ENCODE assay signal across 8 cellular contexts in genomic region chr11:75428301-75428724, GRCh38. TPM values are rescaled to one million over a fixed set of nuclear protein-coding genes. Genes with fewer than 3 reads are reported as not detected.
DNase-seq lines count a peak whose midpoint lies in the region; ATAC-seq and TF ChIP-seq lines count a peak whose summit lies in the region.

No MANE protein-coding gene starts in this region.

- peak in 1 of 2 donors; percentile 41 for TF ChIP-seq POLR2A in adrenal gland (IDR thresholded peaks at IDR 0.05)
- peak in 1 of 2 donors; percentile 57 for TF ChIP-seq POLR2A in heart left ventricle (IDR thresholded peaks at IDR 0.05)

- H3K4me3 Mint-ChIP-seq in CD4-positive, alpha-beta memory T cell, result peak overlapping the region in 7 of 8 donors; percentile 10 to 82 (median 65)

- no peak overlapping the region for H3K27ac ChIP-seq in CD4-positive, alpha-beta memory T cell (ENCODE audit: low read depth, low read length)
- peak overlapping the region in 1 of 5 donors; percentile 0 for H3K27ac ChIP-seq in adrenal gland
- peak overlapping the region in 3 of 12 donors; percentile 27 to 30 (median 28) for H3K27ac ChIP-seq in heart left ventricle

- H3K27me3 ChIP-seq in CD4-positive, alpha-beta memory T cell (ENCODE audit: insufficient read depth, low read length), result peaks cover 6% of the 10 kb centered on the region
- H3K27me3 ChIP-seq in adrenal gland (peaks cover 5% of the 10 kb centered on the region), heart left ventricle (peaks cover 0 to 39% (median 14%) of the 10 kb centered on the region in 9 donors)

- intact Hi-C loops in CD4-positive, alpha-beta memory T cell (cut with micrococcal nuclease), result no loop called here
- intact Hi-C loops in adrenal gland (cut with DNase I), result no loop called here
- intact Hi-C loops in heart left ventricle (cut with DNase I), result no loop called here

- ATAC-seq in HG02610 (IDR thresholded peaks at IDR 0.05; ENCODE audit: unreplicated experiment) (peak; percentile 62), SK-N-SH treated with all-trans-retinoic acid at 6 μM for 48 hours (peak; percentile 97), heart left ventricle (peak; percentile 81 to 95 (median 91))

- peaks cover 0 to 5% (median 0%) of the 10 kb centered on the region in 8 donors for H3K9me3 Mint-ChIP-seq in CD4-positive, alpha-beta memory T cell

- POLR2A ChIA-PET in CD4-positive, alpha-beta memory T cell (lab: Charles Lee; ENCODE audit: partially characterized antibody), result interaction anchor here (0.9 to 4.2 kb wide), 4 partner anchors 15 to 97 kb away, joined by 3 to 39 read pairs (median 3); partner anchors contain the start of genes GDPD5 and RPS3

- CTCF ChIA-PET in CD4-positive, alpha-beta memory T cell (lab: Charles Lee; ENCODE audit: partially characterized antibody), result interaction anchor here (0.6 to 7.7 kb wide), 6 partner anchors 12 to 149 kb away, joined by 3 to 29 read pairs (median 3); no protein-coding TSS in a partner anchor

- H3K27ac Mint-ChIP-seq in CD4-positive, alpha-beta memory T cell, result peak overlapping the region; percentile 57 to 90 (median 68)

- H3K4me1 ChIP-seq in CD4-positive, alpha-beta memory T cell (ENCODE audit: insufficient read depth, low read length), result peaks cover 25% of the 10 kb centered on the region
- H3K4me1 ChIP-seq in adrenal gland (replicated peaks in 1 of 2) (peaks cover 0 to 4% of the 10 kb centered on the region in 2 donors), heart left ventricle (peaks cover 0 to 39% (median 16%) of the 10 kb centered on the region in 12 donors)

- peaks cover under 1 to 7% of the 10 kb centered on the region in 2 donors for H3K36me3 Mint-ChIP-seq in CD4-positive, alpha-beta memory T cell

- WGBS in adrenal gland, 4 donors, result 24 to 46% (median 34%) methylated on average over 20 to 30 of the region's 30 CpGs
- 12 to 59% (median 26%) methylated on average over 25 to 30 of the region's 30 CpGs for whole genome bisulfite sequencing in heart left ventricle, 4 donors

- TF ChIP-seq CTCF in adrenal gland (IDR thresholded peaks at IDR 0.05), result no peak
- TF ChIP-seq CTCF in heart left ventricle (IDR thresholded peaks at IDR 0.05), result no peak
- no peak for TF ChIP-seq CTCF in retinal pigment epithelial cell (conservative IDR thresholded peaks at IDR 0.05; ENCODE audit: low read depth, low read length)

- peak; percentile 46 to 82 (median 55) for DNase-seq in CD4-positive, alpha-beta memory T cell
- DNase-seq in adrenal gland, result peak; percentile 85 to 98 (median 87)
- peak; percentile 89 to 95 (median 93) for DNase-seq in heart left ventricle
- DNase-seq in retinal pigment epithelial cell (ENCODE audit: low read depth), result peak; percentile 78
- DNase-seq in NCI-H1105 treated with DMSO at 0.1 percent for 48 hours (lab: John Stamatoyannopoulos, UW), result no peak
- no peak for DNase-seq in NCI-H1092 treated with DMSO at 0.1 percent for 48 hours (lab: John Stamatoyannopoulos, UW)

- no peaks in the 10 kb centered on the region for H3K9me3 ChIP-seq in CD4-positive, alpha-beta memory T cell (ENCODE audit: control insufficient read depth in 1 of 2, low read length in 2 of 2)
- no peaks in the 10 kb centered on the region for H3K9me3 ChIP-seq in adrenal gland (replicated peaks in 1 of 3)
- peaks cover 0 to 9% (median 4%) of the 10 kb centered on the region in 12 donors for H3K9me3 ChIP-seq in heart left ventricle

- H3K27me3 Mint-ChIP-seq in CD4-positive, alpha-beta memory T cell, result peaks cover 7 to 24% of the 10 kb centered on the region in 2 donors

- H3K4me1 Mint-ChIP-seq in CD4-positive, alpha-beta memory T cell, result peaks cover 14 to 42% (median 22%) of the 10 kb centered on the region in 4 donors

- peak overlapping the region in 1 of 2 donors; percentile 16 for H3K4me3 ChIP-seq in CD4-positive, alpha-beta memory T cell (ENCODE audit: low read length in 2 of 2)
- H3K4me3 ChIP-seq in adrenal gland, result peak overlapping the region in 1 of 4 donors; percentile 2
- H3K4me3 ChIP-seq in heart left ventricle, result peak overlapping the region in 11 of 12 donors; percentile 16 to 66 (median 51)
- peak overlapping the region; percentile 46 for H3K4me3 ChIP-seq in retinal pigment epithelial cell (ENCODE audit: low read length)

- no peaks in the 10 kb centered on the region for H3K36me3 ChIP-seq in CD4-positive, alpha-beta memory T cell (ENCODE audit: insufficient read depth, low read length)
- H3K36me3 ChIP-seq in adrenal gland (replicated peaks in 1 of 2) (no peaks in the 10 kb centered on the region), heart left ventricle (peaks cover 0 to 7% (median under 1%) of the 10 kb centered on the region in 9 donors)

TF ChIP-seq in SK-N-SH treated with all-trans-retinoic acid at 6 μM for 48 hours, 23 proteins besides CTCF, POLR2A, EP300 and RAD21 (continues in another document):
- TF ChIP-seq GLIS3 (CRISPR knock-in tag; IDR thresholded peaks at IDR 0.05) (no peak), ZC3H10 (CRISPR knock-in tag; IDR thresholded peaks at IDR 0.05) (no peak), ZFP30 (CRISPR knock-in tag; IDR thresholded peaks at IDR 0.05) (no peak), POU6F1 (CRISPR knock-in tag; IDR thresholded peaks at IDR 0.05; ENCODE audit: borderline replicate concordance, low read depth) (no peak), PATZ1 (CRISPR knock-in tag; IDR thresholded peaks at IDR 0.05; ENCODE audit: borderline replicate concordance) (no peak), CSDC2 (CRISPR knock-in tag; IDR thresholded peaks at IDR 0.05) (no peak), OSR1 (CRISPR knock-in tag; IDR thresholded peaks at IDR 0.05) (no peak), PPARA (CRISPR knock-in tag; IDR thresholded peaks at IDR 0.05; ENCODE audit: borderline replicate concordance) (no peak), ISL1 (CRISPR knock-in tag; IDR thresholded peaks at IDR 0.05) (no peak)
- TF ChIP-seq, protein P1, sequence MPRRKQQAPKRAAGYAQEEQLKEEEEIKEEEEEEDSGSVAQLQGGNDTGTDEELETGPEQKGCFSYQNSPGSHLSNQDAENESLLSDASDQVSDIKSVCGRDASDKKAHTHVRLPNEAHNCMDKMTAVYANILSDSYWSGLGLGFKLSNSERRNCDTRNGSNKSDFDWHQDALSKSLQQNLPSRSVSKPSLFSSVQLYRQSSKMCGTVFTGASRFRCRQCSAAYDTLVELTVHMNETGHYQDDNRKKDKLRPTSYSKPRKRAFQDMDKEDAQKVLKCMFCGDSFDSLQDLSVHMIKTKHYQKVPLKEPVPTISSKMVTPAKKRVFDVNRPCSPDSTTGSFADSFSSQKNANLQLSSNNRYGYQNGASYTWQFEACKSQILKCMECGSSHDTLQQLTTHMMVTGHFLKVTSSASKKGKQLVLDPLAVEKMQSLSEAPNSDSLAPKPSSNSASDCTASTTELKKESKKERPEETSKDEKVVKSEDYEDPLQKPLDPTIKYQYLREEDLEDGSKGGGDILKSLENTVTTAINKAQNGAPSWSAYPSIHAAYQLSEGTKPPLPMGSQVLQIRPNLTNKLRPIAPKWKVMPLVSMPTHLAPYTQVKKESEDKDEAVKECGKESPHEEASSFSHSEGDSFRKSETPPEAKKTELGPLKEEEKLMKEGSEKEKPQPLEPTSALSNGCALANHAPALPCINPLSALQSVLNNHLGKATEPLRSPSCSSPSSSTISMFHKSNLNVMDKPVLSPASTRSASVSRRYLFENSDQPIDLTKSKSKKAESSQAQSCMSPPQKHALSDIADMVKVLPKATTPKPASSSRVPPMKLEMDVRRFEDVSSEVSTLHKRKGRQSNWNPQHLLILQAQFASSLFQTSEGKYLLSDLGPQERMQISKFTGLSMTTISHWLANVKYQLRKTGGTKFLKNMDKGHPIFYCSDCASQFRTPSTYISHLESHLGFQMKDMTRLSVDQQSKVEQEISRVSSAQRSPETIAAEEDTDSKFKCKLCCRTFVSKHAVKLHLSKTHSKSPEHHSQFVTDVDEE (CRISPR knock-in tag; IDR thresholded peaks at IDR 0.05), result no peak

RNA-seq across cellular contexts. Expression of gene KLHL35, which starts 4.7 kb away (rescaled TPM):
- 1 to 10 TPM; 1.2 to 1.5 TPM for total RNA-seq in CD4-positive, alpha-beta memory T cell
- 1 to 10 TPM in 1 of 2 donors, under 1 TPM in 1; 0.93 to 1.5 TPM for polyA plus RNA-seq in CD4-positive, alpha-beta memory T cell
- total RNA-seq in adrenal gland (1 to 10 TPM in 3 of 8 donors, under 1 TPM in 5; 0.25 to 2.0 (median 0.93) TPM), heart left ventricle (1 to 10 TPM in 1 of 9 donors, under 1 TPM in 7, not detected in 1; 0.21 to 1.1 (median 0.45) TPM)
- polyA plus RNA-seq in adrenal gland (1 to 10 TPM in 2 of 3 donors, under 1 TPM in 1; 0.38 to 3.5 (median 1.4) TPM), heart left ventricle (under 1 TPM; 0.11 to 0.76 TPM)

RNA-seq across cellular contexts. Expression of gene RPS3, which starts 29.0 kb away (rescaled TPM):
- 1,000 to 10,000 TPM; 4,846 to 5,053 TPM for total RNA-seq in CD4-positive, alpha-beta memory T cell
- 1,000 to 10,000 TPM; 5,445 to 5,812 TPM for polyA plus RNA-seq in CD4-positive, alpha-beta memory T cell
- total RNA-seq in adrenal gland (1,000 to 10,000 TPM in 7 of 8 donors, 100 to 1,000 TPM in 1; 776 to 1,829 (median 1,308) TPM), heart left ventricle (1,000 to 10,000 TPM in 4 of 9 donors, 100 to 1,000 TPM in 5; 434 to 1,232 (median 990) TPM)
- polyA plus RNA-seq in adrenal gland (1,000 to 10,000 TPM; 1,074 to 1,454 (median 1,425) TPM), heart left ventricle (1,000 to 10,000 TPM in 1 of 2 donors, 100 to 1,000 TPM in 1; 761 to 2,100 TPM)

Comparison
In these comparisons a context has a peak if more than half of its experiments do, and no peak if none do; other contexts are left out.
1. DNase-seq: peak in CD4-positive, alpha-beta memory T cell (5 of 5), adrenal gland (7 of 7), heart left ventricle (5 of 5) and retinal pigment epithelial cell (single experiment); none in NCI-H1105 treated with DMSO at 0.1 percent for 48 hours (single experiment) and NCI-H1092 treated with DMSO at 0.1 percent for 48 hours (single experiment).
2. Peak in every context shown above with its lines, with median percentiles within 50 percentile points of each other: ATAC-seq.